ENCODE assay signal across 1 cellular context in the genomic region with DNA sequence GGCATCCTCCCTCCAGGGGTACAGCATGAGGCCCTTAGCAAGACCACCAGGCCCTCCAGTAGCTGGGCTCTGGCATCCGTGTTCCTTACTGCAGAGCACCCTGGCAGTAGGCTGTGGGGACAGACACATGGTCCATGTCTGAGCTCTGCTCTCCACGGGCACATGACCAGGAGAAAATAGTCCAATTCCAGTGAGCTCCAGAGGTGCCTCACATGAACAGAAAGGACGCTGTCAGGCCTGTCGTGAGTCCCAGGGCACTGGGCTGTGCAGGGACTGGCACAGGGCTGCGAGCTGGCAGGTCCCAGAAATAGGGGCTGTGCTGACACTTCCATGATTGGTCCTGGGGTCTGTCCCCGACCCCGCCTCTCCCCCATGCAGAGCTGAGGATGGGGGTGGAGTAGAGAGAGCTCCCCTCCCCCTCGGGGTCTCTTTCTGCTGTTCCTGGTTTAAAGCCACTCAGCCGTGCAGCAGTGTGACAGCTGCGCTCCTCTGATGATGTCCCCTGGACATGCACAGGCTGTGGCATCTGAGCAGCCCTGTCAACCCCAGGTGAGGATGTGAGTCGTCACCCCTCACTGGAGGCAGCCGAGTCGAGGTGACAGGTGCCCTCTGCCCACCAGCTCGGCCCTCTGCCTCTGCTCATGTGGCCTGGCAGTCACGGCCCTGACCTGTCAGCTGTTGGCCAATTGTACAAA.
TF ChIP-seq lines count a peak whose summit lies in the region.

No MANE protein-coding gene starts in this region.

TF ChIP-seq in K562, 482 proteins besides CTCF, POLR2A, EP300 and RAD21 (continued from another document):
- TF ChIP-seq, protein P1, sequence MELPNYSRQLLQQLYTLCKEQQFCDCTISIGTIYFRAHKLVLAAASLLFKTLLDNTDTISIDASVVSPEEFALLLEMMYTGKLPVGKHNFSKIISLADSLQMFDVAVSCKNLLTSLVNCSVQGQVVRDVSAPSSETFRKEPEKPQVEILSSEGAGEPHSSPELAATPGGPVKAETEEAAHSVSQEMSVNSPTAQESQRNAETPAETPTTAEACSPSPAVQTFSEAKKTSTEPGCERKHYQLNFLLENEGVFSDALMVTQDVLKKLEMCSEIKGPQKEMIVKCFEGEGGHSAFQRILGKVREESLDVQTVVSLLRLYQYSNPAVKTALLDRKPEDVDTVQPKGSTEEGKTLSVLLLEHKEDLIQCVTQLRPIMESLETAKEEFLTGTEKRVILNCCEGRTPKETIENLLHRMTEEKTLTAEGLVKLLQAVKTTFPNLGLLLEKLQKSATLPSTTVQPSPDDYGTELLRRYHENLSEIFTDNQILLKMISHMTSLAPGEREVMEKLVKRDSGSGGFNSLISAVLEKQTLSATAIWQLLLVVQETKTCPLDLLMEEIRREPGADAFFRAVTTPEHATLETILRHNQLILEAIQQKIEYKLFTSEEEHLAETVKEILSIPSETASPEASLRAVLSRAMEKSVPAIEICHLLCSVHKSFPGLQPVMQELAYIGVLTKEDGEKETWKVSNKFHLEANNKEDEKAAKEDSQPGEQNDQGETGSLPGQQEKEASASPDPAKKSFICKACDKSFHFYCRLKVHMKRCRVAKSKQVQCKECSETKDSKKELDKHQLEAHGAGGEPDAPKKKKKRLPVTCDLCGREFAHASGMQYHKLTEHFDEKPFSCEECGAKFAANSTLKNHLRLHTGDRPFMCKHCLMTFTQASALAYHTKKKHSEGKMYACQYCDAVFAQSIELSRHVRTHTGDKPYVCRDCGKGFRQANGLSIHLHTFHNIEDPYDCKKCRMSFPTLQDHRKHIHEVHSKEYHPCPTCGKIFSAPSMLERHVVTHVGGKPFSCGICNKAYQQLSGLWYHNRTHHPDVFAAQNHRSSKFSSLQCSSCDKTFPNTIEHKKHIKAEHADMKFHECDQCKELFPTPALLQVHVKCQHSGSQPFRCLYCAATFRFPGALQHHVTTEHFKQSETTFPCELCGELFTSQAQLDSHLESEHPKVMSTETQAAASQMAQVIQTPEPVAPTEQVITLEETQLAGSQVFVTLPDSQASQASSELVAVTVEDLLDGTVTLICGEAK (IDR thresholded peaks at IDR 0.05), result no peak
- TF ChIP-seq, protein P1 (CRISPR knock-in tag; IDR thresholded peaks at IDR 0.05), result no peak
- TF ChIP-seq BHLHE40 (IDR thresholded peaks at IDR 0.05; ENCODE audit: low read length) (no peak), CCAR2 (IDR thresholded peaks at IDR 0.05; ENCODE audit: low read depth, low read length) (no peak), RBFOX2 (IDR thresholded peaks at IDR 0.05; ENCODE audit: low read depth, low read length) (no peak), PPARD (CRISPR knock-in tag; IDR thresholded peaks at IDR 0.05) (no peak), NFE2L1 (tag; IDR thresholded peaks at IDR 0.05; ENCODE audit: borderline replicate concordance, low read depth) (no peak), RBM22 (IDR thresholded peaks at IDR 0.05; ENCODE audit: low read depth, low read length, poor library complexity, severe bottlenecking) (no peak), ZNF780A (CRISPR knock-in tag; IDR thresholded peaks at IDR 0.05) (no peak)
- TF ChIP-seq, protein P2, sequence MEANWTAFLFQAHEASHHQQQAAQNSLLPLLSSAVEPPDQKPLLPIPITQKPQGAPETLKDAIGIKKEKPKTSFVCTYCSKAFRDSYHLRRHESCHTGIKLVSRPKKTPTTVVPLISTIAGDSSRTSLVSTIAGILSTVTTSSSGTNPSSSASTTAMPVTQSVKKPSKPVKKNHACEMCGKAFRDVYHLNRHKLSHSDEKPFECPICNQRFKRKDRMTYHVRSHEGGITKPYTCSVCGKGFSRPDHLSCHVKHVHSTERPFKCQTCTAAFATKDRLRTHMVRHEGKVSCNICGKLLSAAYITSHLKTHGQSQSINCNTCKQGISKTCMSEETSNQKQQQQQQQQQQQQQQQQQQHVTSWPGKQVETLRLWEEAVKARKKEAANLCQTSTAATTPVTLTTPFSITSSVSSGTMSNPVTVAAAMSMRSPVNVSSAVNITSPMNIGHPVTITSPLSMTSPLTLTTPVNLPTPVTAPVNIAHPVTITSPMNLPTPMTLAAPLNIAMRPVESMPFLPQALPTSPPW (CRISPR knock-in tag; IDR thresholded peaks at IDR 0.05), result no peak
- TF ChIP-seq, protein P3, sequence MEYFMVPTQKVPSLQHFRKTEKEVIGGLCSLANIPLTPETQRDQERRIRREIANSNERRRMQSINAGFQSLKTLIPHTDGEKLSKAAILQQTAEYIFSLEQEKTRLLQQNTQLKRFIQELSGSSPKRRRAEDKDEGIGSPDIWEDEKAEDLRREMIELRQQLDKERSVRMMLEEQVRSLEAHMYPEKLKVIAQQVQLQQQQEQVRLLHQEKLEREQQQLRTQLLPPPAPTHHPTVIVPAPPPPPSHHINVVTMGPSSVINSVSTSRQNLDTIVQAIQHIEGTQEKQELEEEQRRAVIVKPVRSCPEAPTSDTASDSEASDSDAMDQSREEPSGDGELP (CRISPR knock-in tag; IDR thresholded peaks at IDR 0.05; ENCODE audit: borderline replicate concordance), result no peak
- TF ChIP-seq, protein P4, sequence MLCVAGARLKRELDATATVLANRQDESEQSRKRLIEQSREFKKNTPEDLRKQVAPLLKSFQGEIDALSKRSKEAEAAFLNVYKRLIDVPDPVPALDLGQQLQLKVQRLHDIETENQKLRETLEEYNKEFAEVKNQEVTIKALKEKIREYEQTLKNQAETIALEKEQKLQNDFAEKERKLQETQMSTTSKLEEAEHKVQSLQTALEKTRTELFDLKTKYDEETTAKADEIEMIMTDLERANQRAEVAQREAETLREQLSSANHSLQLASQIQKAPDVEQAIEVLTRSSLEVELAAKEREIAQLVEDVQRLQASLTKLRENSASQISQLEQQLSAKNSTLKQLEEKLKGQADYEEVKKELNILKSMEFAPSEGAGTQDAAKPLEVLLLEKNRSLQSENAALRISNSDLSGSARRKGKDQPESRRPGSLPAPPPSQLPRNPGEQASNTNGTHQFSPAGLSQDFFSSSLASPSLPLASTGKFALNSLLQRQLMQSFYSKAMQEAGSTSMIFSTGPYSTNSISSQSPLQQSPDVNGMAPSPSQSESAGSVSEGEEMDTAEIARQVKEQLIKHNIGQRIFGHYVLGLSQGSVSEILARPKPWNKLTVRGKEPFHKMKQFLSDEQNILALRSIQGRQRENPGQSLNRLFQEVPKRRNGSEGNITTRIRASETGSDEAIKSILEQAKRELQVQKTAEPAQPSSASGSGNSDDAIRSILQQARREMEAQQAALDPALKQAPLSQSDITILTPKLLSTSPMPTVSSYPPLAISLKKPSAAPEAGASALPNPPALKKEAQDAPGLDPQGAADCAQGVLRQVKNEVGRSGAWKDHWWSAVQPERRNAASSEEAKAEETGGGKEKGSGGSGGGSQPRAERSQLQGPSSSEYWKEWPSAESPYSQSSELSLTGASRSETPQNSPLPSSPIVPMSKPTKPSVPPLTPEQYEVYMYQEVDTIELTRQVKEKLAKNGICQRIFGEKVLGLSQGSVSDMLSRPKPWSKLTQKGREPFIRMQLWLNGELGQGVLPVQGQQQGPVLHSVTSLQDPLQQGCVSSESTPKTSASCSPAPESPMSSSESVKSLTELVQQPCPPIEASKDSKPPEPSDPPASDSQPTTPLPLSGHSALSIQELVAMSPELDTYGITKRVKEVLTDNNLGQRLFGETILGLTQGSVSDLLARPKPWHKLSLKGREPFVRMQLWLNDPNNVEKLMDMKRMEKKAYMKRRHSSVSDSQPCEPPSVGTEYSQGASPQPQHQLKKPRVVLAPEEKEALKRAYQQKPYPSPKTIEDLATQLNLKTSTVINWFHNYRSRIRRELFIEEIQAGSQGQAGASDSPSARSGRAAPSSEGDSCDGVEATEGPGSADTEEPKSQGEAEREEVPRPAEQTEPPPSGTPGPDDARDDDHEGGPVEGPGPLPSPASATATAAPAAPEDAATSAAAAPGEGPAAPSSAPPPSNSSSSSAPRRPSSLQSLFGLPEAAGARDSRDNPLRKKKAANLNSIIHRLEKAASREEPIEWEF (CRISPR knock-in tag; IDR thresholded peaks at IDR 0.05), result no peak
